Comparison of ENCODE assay signal across 2 cellular contexts in the genomic region with DNA sequence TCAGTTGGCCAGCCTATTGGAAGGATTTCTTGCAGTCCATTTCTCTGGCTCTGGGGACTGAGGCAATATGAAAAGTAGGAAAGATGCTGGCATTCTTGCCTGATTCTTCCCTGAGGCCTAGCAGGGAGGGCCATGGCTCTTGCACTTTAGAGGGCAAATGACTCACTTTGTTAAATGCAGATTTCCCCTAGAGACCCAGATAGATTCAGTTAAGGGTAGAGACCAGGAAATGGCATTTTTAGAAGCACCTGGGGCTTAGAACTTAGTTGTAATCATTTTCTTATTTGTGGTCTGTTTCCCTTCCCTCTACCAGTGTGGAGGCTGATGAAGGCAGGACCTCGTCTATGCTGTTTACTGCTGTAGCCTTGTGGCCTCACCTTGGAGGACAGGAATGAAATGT.
TF ChIP-seq lines count a peak whose summit lies in the region.

No MANE protein-coding gene starts in this region.

TF ChIP-seq in SK-N-SH treated with all-trans-retinoic acid at 6 μM for 48 hours, 23 proteins besides CTCF, POLR2A, EP300 and RAD21 (continued from another document):
- TF ChIP-seq, protein P1, sequence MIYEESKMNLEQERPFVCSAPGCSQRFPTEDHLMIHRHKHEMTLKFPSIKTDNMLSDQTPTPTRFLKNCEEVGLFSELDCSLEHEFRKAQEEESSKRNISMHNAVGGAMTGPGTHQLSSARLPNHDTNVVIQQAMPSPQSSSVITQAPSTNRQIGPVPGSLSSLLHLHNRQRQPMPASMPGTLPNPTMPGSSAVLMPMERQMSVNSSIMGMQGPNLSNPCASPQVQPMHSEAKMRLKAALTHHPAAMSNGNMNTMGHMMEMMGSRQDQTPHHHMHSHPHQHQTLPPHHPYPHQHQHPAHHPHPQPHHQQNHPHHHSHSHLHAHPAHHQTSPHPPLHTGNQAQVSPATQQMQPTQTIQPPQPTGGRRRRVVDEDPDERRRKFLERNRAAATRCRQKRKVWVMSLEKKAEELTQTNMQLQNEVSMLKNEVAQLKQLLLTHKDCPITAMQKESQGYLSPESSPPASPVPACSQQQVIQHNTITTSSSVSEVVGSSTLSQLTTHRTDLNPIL (CRISPR knock-in tag; IDR thresholded peaks at IDR 0.05; ENCODE audit: low read depth): no peak
- TF ChIP-seq ZNF8 (CRISPR knock-in tag; IDR thresholded peaks at IDR 0.05) (no peak), ESRRG (CRISPR knock-in tag; IDR thresholded peaks at IDR 0.05) (no peak), ZC3H10 (CRISPR knock-in tag; IDR thresholded peaks at IDR 0.05) (no peak), ISL1 (CRISPR knock-in tag; IDR thresholded peaks at IDR 0.05) (no peak), ZNF70 (CRISPR knock-in tag; IDR thresholded peaks at IDR 0.05) (no peak), BACH2 (CRISPR knock-in tag; IDR thresholded peaks at IDR 0.05; ENCODE audit: borderline replicate concordance) (no peak)
- TF ChIP-seq, protein P2, sequence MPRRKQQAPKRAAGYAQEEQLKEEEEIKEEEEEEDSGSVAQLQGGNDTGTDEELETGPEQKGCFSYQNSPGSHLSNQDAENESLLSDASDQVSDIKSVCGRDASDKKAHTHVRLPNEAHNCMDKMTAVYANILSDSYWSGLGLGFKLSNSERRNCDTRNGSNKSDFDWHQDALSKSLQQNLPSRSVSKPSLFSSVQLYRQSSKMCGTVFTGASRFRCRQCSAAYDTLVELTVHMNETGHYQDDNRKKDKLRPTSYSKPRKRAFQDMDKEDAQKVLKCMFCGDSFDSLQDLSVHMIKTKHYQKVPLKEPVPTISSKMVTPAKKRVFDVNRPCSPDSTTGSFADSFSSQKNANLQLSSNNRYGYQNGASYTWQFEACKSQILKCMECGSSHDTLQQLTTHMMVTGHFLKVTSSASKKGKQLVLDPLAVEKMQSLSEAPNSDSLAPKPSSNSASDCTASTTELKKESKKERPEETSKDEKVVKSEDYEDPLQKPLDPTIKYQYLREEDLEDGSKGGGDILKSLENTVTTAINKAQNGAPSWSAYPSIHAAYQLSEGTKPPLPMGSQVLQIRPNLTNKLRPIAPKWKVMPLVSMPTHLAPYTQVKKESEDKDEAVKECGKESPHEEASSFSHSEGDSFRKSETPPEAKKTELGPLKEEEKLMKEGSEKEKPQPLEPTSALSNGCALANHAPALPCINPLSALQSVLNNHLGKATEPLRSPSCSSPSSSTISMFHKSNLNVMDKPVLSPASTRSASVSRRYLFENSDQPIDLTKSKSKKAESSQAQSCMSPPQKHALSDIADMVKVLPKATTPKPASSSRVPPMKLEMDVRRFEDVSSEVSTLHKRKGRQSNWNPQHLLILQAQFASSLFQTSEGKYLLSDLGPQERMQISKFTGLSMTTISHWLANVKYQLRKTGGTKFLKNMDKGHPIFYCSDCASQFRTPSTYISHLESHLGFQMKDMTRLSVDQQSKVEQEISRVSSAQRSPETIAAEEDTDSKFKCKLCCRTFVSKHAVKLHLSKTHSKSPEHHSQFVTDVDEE (CRISPR knock-in tag; IDR thresholded peaks at IDR 0.05): no peak
- TF ChIP-seq, protein P3, sequence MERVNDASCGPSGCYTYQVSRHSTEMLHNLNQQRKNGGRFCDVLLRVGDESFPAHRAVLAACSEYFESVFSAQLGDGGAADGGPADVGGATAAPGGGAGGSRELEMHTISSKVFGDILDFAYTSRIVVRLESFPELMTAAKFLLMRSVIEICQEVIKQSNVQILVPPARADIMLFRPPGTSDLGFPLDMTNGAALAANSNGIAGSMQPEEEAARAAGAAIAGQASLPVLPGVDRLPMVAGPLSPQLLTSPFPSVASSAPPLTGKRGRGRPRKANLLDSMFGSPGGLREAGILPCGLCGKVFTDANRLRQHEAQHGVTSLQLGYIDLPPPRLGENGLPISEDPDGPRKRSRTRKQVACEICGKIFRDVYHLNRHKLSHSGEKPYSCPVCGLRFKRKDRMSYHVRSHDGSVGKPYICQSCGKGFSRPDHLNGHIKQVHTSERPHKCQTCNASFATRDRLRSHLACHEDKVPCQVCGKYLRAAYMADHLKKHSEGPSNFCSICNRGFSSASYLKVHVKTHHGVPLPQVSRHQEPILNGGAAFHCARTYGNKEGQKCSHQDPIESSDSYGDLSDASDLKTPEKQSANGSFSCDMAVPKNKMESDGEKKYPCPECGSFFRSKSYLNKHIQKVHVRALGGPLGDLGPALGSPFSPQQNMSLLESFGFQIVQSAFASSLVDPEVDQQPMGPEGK (CRISPR knock-in tag; IDR thresholded peaks at IDR 0.05; ENCODE audit: borderline replicate concordance): no peak

TF ChIP-seq in SK-N-SH, 30 proteins besides CTCF, POLR2A, EP300 and RAD21 (continued from another document):
- TF ChIP-seq, protein P4, sequence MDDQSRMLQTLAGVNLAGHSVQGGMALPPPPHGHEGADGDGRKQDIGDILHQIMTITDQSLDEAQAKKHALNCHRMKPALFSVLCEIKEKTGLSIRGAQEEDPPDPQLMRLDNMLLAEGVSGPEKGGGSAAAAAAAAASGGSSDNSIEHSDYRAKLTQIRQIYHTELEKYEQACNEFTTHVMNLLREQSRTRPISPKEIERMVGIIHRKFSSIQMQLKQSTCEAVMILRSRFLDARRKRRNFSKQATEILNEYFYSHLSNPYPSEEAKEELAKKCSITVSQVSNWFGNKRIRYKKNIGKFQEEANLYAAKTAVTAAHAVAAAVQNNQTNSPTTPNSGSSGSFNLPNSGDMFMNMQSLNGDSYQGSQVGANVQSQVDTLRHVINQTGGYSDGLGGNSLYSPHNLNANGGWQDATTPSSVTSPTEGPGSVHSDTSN (IDR thresholded peaks at IDR 0.05): no peak
- no peak for TF ChIP-seq RXRA (IDR thresholded peaks at IDR 0.05; ENCODE audit: borderline replicate concordance, low read depth)
- no peak for TF ChIP-seq SMC3 (IDR thresholded peaks at IDR 0.05; ENCODE audit: low read depth, low read length)
